Comparison of ENCODE assay signal across 23 cellular contexts in the genomic region with DNA sequence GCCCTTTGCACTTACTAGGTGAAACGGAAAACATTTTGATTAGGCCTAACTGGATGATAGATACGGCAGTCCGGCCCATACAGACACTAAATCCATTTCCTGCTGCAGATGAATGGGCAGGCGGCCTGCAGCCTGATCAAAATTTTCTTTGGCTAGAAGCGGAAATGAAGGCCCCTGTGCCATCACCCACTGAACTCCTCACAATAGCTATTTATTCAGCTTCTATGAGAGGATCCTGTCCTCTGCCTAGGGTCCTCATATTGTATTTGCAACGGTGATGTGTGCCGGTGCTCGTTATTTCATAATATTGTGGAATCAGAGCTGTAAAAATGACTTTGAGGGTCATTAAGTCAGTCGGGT.
"Had no signal": no experiment of that assay in that cellular context is flagged by ENCODE, and none has a peak within 500 bp of the region (broad histone marks: within the 10 kb centered on the region; RNA-seq: fewer than 3 reads in every experiment).

No MANE protein-coding gene starts in this region.

- H3K4me3 ChIP-seq: lung, prostate gland, right atrium auricular region, smooth muscle cell, suprapubic skin, vagina had no signal

- H3K4me2 ChIP-seq: smooth muscle cell had no signal

- H3K36me3 ChIP-seq: prostate gland, right atrium auricular region, suprapubic skin, vagina had no signal

- H3K9me3 ChIP-seq: prostate gland, suprapubic skin, vagina had no signal

- FAIRE-seq: frontal cortex, kidney had no signal

- H3K27ac ChIP-seq: prostate gland, right atrium auricular region, suprapubic skin, vagina had no signal

- H3K27me3 ChIP-seq: right atrium auricular region, suprapubic skin, vagina had no signal

- DNase-seq: cerebellar nuclear complex; cortex of kidney; effector memory CD4-positive, alpha-beta T cell; head of caudate nucleus; kidney; midbrain; naive thymus-derived CD4-positive, alpha-beta T cell; stimulated activated CD4-positive, alpha-beta T cell treated with anti-CD3 and anti-CD28 coated beads, Interleukin-12 subunit alpha, Interleukin-12 subunit beta, amount 100 ng/mL, for 4 hours; stimulated activated CD4-positive, alpha-beta T cell treated with anti-CD3 and anti-CD28 coated beads, Interleukin-1b, Interleukin-23, amount 100 ng/mL, for 48 hours; stimulated activated CD4-positive, alpha-beta T cell treated with anti-CD3 and anti-CD28 coated beads, Interleukin-4, amount 100 ng/mL, for 1 hour; stimulated activated CD8-positive, alpha-beta memory T cell treated with anti-CD3 and anti-CD28 coated beads, Interleukin-4, amount 100 ng/mL, for 48 hours; stimulated activated naive CD4-positive, alpha-beta T cell; stimulated activated naive CD8-positive, alpha-beta T cell treated with anti-CD3 and anti-CD28 coated beads, Interleukin-15, amount 100 ng/mL, for 72 hours; trophoblast cell had no signal

- ATAC-seq: left lobe of liver; naive thymus-derived CD4-positive, alpha-beta T cell; sciatic nerve; stimulated activated naive CD8-positive, alpha-beta T cell treated with anti-CD3 and anti-CD28 coated beads, Interleukin-15, amount 100 ng/mL, for 72 hours had no signal

- H3K4me1 ChIP-seq: prostate gland, right atrium auricular region, suprapubic skin, vagina had no signal
